12 cellular contexts compared by ENCODE assay signal in the genomic region with DNA sequence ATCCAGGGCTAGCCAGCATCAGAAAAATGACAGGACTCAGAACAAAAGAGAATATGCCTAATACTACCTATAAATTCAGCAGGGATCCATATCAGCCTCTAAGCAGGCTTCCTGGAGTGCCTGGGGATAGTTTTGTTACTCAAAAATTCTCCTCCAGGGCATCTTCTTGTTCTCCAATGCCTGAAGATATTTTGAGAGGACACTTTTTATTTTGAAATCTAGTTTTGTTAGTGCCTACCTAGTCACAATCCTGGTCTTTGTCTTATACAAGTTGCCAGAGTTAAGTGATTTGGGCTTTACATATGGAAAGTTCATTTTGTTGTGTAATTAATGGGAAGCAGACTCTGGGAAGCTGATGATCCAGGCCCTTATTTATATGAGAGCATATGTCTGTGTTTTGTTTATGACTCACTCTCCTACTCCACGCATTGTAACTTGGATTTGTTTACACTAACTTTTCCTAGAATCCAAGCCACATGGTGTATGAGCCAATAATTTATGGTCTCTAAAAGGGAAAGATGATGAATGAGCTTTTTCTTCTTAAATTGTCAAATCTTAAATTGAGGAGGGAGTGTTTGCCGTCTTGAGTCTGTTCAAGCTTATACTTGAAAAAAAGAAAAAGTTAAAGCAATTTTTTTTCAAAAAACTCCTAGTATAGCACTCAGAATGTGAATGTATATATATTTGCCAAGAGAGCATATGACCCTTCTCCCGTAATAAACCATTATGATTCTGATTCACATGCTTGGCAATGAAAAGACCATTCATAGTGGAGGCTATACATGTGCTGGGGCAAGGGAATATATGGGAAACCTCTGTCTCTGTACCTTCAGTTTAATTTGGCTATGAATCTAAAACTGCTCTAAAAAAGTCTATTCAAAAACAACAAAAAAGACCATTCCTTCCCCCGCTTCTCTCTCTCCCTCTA.
DNase-seq lines count a peak whose midpoint lies in the region; ATAC-seq, FAIRE-seq and TF ChIP-seq lines count a peak whose summit lies in the region.
"Had no signal": no experiment of that assay in that cellular context is flagged by ENCODE, and none has a peak within 500 bp of the region (broad histone marks: within the 10 kb centered on the region; RNA-seq: fewer than 3 reads in every experiment).

No MANE protein-coding gene starts in this region.

- H3K36me3 ChIP-seq in colonic mucosa (no peaks in the 10 kb centered on the region), muscle layer of duodenum (ENCODE audit: control insufficient read depth in 1 of 2, insufficient read depth in 2 of 2, low read length in 2 of 2) (no peaks in the 10 kb centered on the region)
- H3K36me3 ChIP-seq: BLaER1, right lobe of liver had no signal

- no peak overlapping the region for H3K9ac ChIP-seq in colonic mucosa (ENCODE audit: low read depth in 2 of 2, low read length in 2 of 2)
- H3K9ac ChIP-seq: BLaER1 had no signal

- DNase-seq in AG08396 (ENCODE audit: low spot score) (peak; percentile 70), NCI-H1694 treated with DMSO at 0.1 percent for 48 hours (lab: John Stamatoyannopoulos, UW) (peak; percentile 33), colonic mucosa (no peak), D721Med (ENCODE audit: insufficient read length, low spot score) (no peak), NCI-H187 treated with DMSO at 0.1 percent for 48 hours (lab: John Stamatoyannopoulos, UW) (no peak)
- DNase-seq: right lobe of liver; stimulated activated naive B cell treated with anti-CD40 and anti-IgM and Interleukin-4, amounts not matched to agents 10 μg/mL and 1 μg/mL and 100 μg/mL, for 72 hours; SW 1271 had no signal

- TF ChIP-seq CTCF in colonic mucosa (IDR thresholded peaks at IDR 0.05) (no peak), D721Med (IDR thresholded peaks at IDR 0.05; ENCODE audit: insufficient read depth, missing control alignments) (no peak)

- H3K9me3 ChIP-seq in colonic mucosa (no peaks in the 10 kb centered on the region), muscle layer of duodenum (ENCODE audit: control insufficient read depth in 1 of 2, low read length in 2 of 2) (no peaks in the 10 kb centered on the region)
- H3K9me3 ChIP-seq: BLaER1, right lobe of liver had no signal

- no peaks in the 10 kb centered on the region for H3K27me3 ChIP-seq in colonic mucosa
- H3K27me3 ChIP-seq in muscle layer of duodenum (ENCODE audit: low read depth, low read length), result no peaks in the 10 kb centered on the region
- H3K27me3 ChIP-seq: BLaER1, right lobe of liver had no signal

- H3K27ac ChIP-seq in colonic mucosa (peak overlapping the region; percentile 32), muscle layer of duodenum (ENCODE audit: low read length) (peak overlapping the region; percentile 7)
- H3K27ac ChIP-seq: BLaER1, right lobe of liver had no signal

- H3K4me1 ChIP-seq in colonic mucosa (no peaks in the 10 kb centered on the region), muscle layer of duodenum (ENCODE audit: control insufficient read depth in 1 of 2, insufficient read depth in 2 of 2, low read length in 2 of 2) (peaks cover 0 to 8% of the 10 kb centered on the region in 2 donors)
- H3K4me1 ChIP-seq: BLaER1 had no signal

- intact Hi-C loops in colonic mucosa (cut with DNase I), result no loop called here

- FAIRE-seq in D721Med (lab: Jason Lieb, UNC), result no peak

- ATAC-seq in HG03097 (IDR thresholded peaks at IDR 0.05; ENCODE audit: low FRiP score, unreplicated experiment), result no peak
- ATAC-seq in GM19397 (IDR thresholded peaks at IDR 0.05; ENCODE audit: unreplicated experiment), result no peak
- ATAC-seq: stimulated activated naive B cell treated with anti-CD40 and anti-IgM and Interleukin-4, amounts not matched to agents 10 μg/mL and 1 μg/mL and 100 μg/mL, for 72 hours had no signal

- H3K4me3 ChIP-seq in colonic mucosa, result no peak overlapping the region
- no peak overlapping the region for H3K4me3 ChIP-seq in muscle layer of duodenum (ENCODE audit: low read depth in 1 of 2, low read length in 2 of 2)
- H3K4me3 ChIP-seq: BLaER1, right lobe of liver had no signal

Comparison
In these comparisons a context has a peak if more than half of its experiments do, and no peak if none do; other contexts are left out.
1. DNase-seq: peak in AG08396 (single experiment) and NCI-H1694 treated with DMSO at 0.1 percent for 48 hours (single experiment); none in colonic mucosa (single experiment), D721Med (single experiment) and NCI-H187 treated with DMSO at 0.1 percent for 48 hours (single experiment).